Comparison of ENCODE assay signal across 2 cellular contexts in genomic region chr20:46501337-46501942, GRCh38.
TF ChIP-seq lines count a peak whose summit lies in the region.

No MANE protein-coding gene starts in this region.

TF ChIP-seq in HepG2, 621 proteins besides CTCF, POLR2A, EP300 and RAD21:
- no peak for TF ChIP-seq ZNF512B (CRISPR knock-in tag; IDR thresholded peaks at IDR 0.05; ENCODE audit: borderline replicate concordance)
- TF ChIP-seq ARNT2 (CRISPR knock-in tag; IDR thresholded peaks at IDR 0.05; ENCODE audit: low read depth), result no peak
- peak; percentile 35; the same call in 1 of the 2 replicates for TF ChIP-seq ZNF75D (CRISPR knock-in tag; IDR thresholded peaks at IDR 0.05; ENCODE audit: borderline replicate concordance)

TF ChIP-seq in K562, 482 proteins besides CTCF, POLR2A, EP300 and RAD21:
- TF ChIP-seq ZNF253 (CRISPR knock-in tag; conservative IDR thresholded peaks at IDR 0.05) (no peak), CBX3 (IDR thresholded peaks at IDR 0.05; ENCODE audit: borderline replicate concordance in 1 of 2, low read length in 2 of 2) (peak in 1 of 2 experiments; percentile 28; a peak in 1 of 3 replicates), ZNF280A (IDR thresholded peaks at IDR 0.05; ENCODE audit: low read depth, partially characterized antibody) (peak; percentile 74), NFRKB (IDR thresholded peaks at IDR 0.05; ENCODE audit: low read depth) (0 out of 2 replicates have a peak, but pooled peaks have one; percentile 37), ZNF75A (CRISPR knock-in tag; IDR thresholded peaks at IDR 0.05) (peak; percentile 89)
